Comparison of ENCODE assay signal across 14 cellular contexts in genomic region chr3:42387802-42388651, GRCh38. TPM values are rescaled to one million over a fixed set of nuclear protein-coding genes. Genes with fewer than 3 reads are reported as not detected.
A peak's percentile ranks its signal among the peaks of the same experiment; 100 is the strongest.
DNase-seq lines count a peak whose midpoint lies in the region; ATAC-seq, FAIRE-seq and TF ChIP-seq lines count a peak whose summit lies in the region.
"Had no signal": no experiment of that assay in that cellular context is flagged by ENCODE, and none has a peak within 500 bp of the region (broad histone marks: within the 10 kb centered on the region; RNA-seq: fewer than 3 reads in every experiment).

No MANE protein-coding gene starts in this region.

- no peaks in the 10 kb centered on the region for H3K9me3 Mint-ChIP-seq in activated CD8-positive, alpha-beta memory T cell treated with anti-CD3 and anti-CD28 coated beads, Interleukin-2, amount 10 ng/mL, durations not matched to agents 7 days and 5 days (ENCODE audit: low read depth)

- peaks cover 9% of the 10 kb centered on the region for H3K27me3 Mint-ChIP-seq in activated CD8-positive, alpha-beta memory T cell treated with anti-CD3 and anti-CD28 coated beads, Interleukin-2, amount 10 ng/mL, durations not matched to agents 7 days and 5 days

- no peak for TF ChIP-seq POLR2A in GM12892 (IDR thresholded peaks at IDR 0.05; ENCODE audit: low read depth, low read length)

- peak overlapping the region; percentile 77 for H3K27ac Mint-ChIP-seq in activated CD8-positive, alpha-beta memory T cell treated with anti-CD3 and anti-CD28 coated beads, Interleukin-2, amount 10 ng/mL, durations not matched to agents 7 days and 5 days

- TF ChIP-seq CTCF in choroid plexus epithelial cell (conservative IDR thresholded peaks at IDR 0.05; ENCODE audit: low read depth, low read length): no peak

- H3K4me3 Mint-ChIP-seq in activated CD8-positive, alpha-beta memory T cell treated with anti-CD3 and anti-CD28 coated beads, Interleukin-2, amount 10 ng/mL, durations not matched to agents 7 days and 5 days: peak overlapping the region; percentile 0

- no peak for FAIRE-seq in GM12892 (lab: Jason Lieb, UNC)
- FAIRE-seq: A549, pancreas had no signal

- no peak overlapping the region for H3K4me3 ChIP-seq in choroid plexus epithelial cell (ENCODE audit: low read depth, low read length)
- H3K4me3 ChIP-seq: A549, pancreas had no signal

- H3K36me3 Mint-ChIP-seq in activated CD8-positive, alpha-beta memory T cell treated with anti-CD3 and anti-CD28 coated beads, Interleukin-2, amount 10 ng/mL, durations not matched to agents 7 days and 5 days: no peaks in the 10 kb centered on the region

- DNase-seq in activated CD8-positive, alpha-beta memory T cell treated with anti-CD3 and anti-CD28 coated beads, Interleukin-2, amount 10 ng/mL, durations not matched to agents 7 days and 5 days: peak; percentile 47
- DNase-seq in activated CD8-positive, alpha-beta memory T cell treated with anti-CD3 and anti-CD28 coated beads, Interleukin-2, amount 50 U/mL, for 48 hours: no peak
- DNase-seq in activated CD4-positive, alpha-beta T cell treated with anti-CD3 and anti-CD28 coated beads, Interleukin-2, amount 50 U/mL, for 1 hour: peak; percentile 8
- peak; percentile 22 for DNase-seq in choroid plexus epithelial cell (ENCODE audit: low read depth)
- peak; percentile 3 to 39 (median 36) for DNase-seq in stimulated activated CD4-positive, alpha-beta T cell treated with anti-CD3 and anti-CD28 coated beads, TNF-alpha, amount 100 ng/mL, for 48 hours (ENCODE audit: low read depth in 3 of 3)
- no peak for DNase-seq in GM12892 (ENCODE audit: insufficient read length)
- DNase-seq in NCI-H526 (lab: John Stamatoyannopoulos, UW): no peak
- DNase-seq in foreskin melanocyte: no peak
- DNase-seq: pancreas had no signal

- peak; percentile 81 for ATAC-seq in activated CD8-positive, alpha-beta memory T cell treated with anti-CD3 and anti-CD28 coated beads, Interleukin-2, amount 10 ng/mL, durations not matched to agents 7 days and 5 days
- ATAC-seq: A549, HCT116, left lobe of liver, pancreas had no signal

- peaks cover 18% of the 10 kb centered on the region for H3K4me1 Mint-ChIP-seq in activated CD8-positive, alpha-beta memory T cell treated with anti-CD3 and anti-CD28 coated beads, Interleukin-2, amount 10 ng/mL, durations not matched to agents 7 days and 5 days

- CTCF ChIA-PET in activated CD8-positive, alpha-beta memory T cell treated with anti-CD3 and anti-CD28 coated beads, Interleukin-2, amount 10 ng/mL, durations not matched to agents 7 days and 5 days (lab: Charles Lee): interaction anchor here (1.2 kb wide), 1 partner anchor 12 kb away, joined by 3 read pairs; no protein-coding TSS in a partner anchor

RNA-seq across cellular contexts. Expression of gene LYZL4, which starts 22.4 kb away (rescaled TPM):
- not detected for total RNA-seq in activated CD8-positive, alpha-beta memory T cell treated with anti-CD3 and anti-CD28 coated beads, Interleukin-2, amount 10 ng/mL, durations not matched to agents 7 days and 5 days
- not detected for polyA plus RNA-seq in GM12892 (2012; ENCODE audit: missing spikeins)
- total RNA-seq: cardiac septum, fibroblast of villous mesenchyme, left lobe of liver, pancreas had no signal
- polyA plus RNA-seq: A549, pancreas had no signal

Comparison
In these comparisons a context has a peak if more than half of its experiments do, and no peak if none do; other contexts are left out.
1. DNase-seq: peak in activated CD8-positive, alpha-beta memory T cell treated with anti-CD3 and anti-CD28 coated beads, Interleukin-2, amount 10 ng/mL, durations not matched to agents 7 days and 5 days (single experiment), activated CD4-positive, alpha-beta T cell treated with anti-CD3 and anti-CD28 coated beads, Interleukin-2, amount 50 U/mL, for 1 hour (single experiment), choroid plexus epithelial cell (single experiment) and stimulated activated CD4-positive, alpha-beta T cell treated with anti-CD3 and anti-CD28 coated beads, TNF-alpha, amount 100 ng/mL, for 48 hours (3 of 3); none in activated CD8-positive, alpha-beta memory T cell treated with anti-CD3 and anti-CD28 coated beads, Interleukin-2, amount 50 U/mL, for 48 hours (single experiment), GM12892 (single experiment), NCI-H526 (0 of 2) and foreskin melanocyte (single experiment).